Comparison of ENCODE assay signal across 8 cellular contexts in genomic region chr2:48998449-48998848, GRCh38.
"Had no signal": no experiment of that assay in that cellular context is flagged by ENCODE, and none has a peak within 500 bp of the region (broad histone marks: within the 10 kb centered on the region; RNA-seq: fewer than 3 reads in every experiment).

No MANE protein-coding gene starts in this region.

- H3K27ac ChIP-seq: GM23248, KMS-11 had no signal

- H3K4me2 ChIP-seq: KMS-11 had no signal

- FAIRE-seq: H54, HTR-8/SVneo had no signal

- H2AFZ ChIP-seq: GM23248 had no signal

- H3K9ac ChIP-seq: GM23248, KMS-11 had no signal

- H3K4me3 ChIP-seq: GM23248 had no signal

- DNase-seq: GM23248, GOT3, H9, HCEC 1CT, KBM-7 had no signal
